In genomic region chr14:95442016-95442632, GRCh38 we compare ENCODE assay signal across 11 cellular contexts.
DNase-seq lines count a peak whose midpoint lies in the region; ATAC-seq and TF ChIP-seq lines count a peak whose summit lies in the region.
"Had no signal": no experiment of that assay in that cellular context is flagged by ENCODE, and none has a peak within 500 bp of the region (broad histone marks: within the 10 kb centered on the region; RNA-seq: fewer than 3 reads in every experiment).

No MANE protein-coding gene starts in this region.

- TF ChIP-seq CTCF in left lung (IDR thresholded peaks at IDR 0.05) (no peak), mammary epithelial cell (conservative IDR thresholded peaks at IDR 0.05 in 1 of 2, IDR thresholded peaks at IDR 0.05 in 1 of 2; ENCODE audit: extremely low read depth in 1 of 2, insufficient read depth in 1 of 2, low read depth in 1 of 2, low read length in 2 of 2) (no peak)

- dilution Hi-C loops in mammary epithelial cell (cut with HindIII; ENCODE audit: low sequenced_read_pairs) = no loop called here

- H3K79me2 ChIP-seq in mammary epithelial cell (ENCODE audit: insufficient read depth, low read length) = no peaks in the 10 kb centered on the region

- peaks cover 4 to 16% (median 15%) of the 10 kb centered on the region in 3 donors for H3K4me1 Mint-ChIP-seq in IgD-negative memory B cell

- no peaks in the 10 kb centered on the region for H3K36me3 Mint-ChIP-seq in IgD-negative memory B cell

- H3K4me3 Mint-ChIP-seq in IgD-negative memory B cell = peak overlapping the region in 1 of 4 donors; percentile 4

- BruUV-seq in mammary epithelial cell (replicated peaks; lab: Mats Ljungman, UMichigan) = no TSS peak

- peaks cover 43 to 85% (median 69%) of the 10 kb centered on the region in 11 experiments for H3K36me3 ChIP-seq in BLaER1 treated with 17β-estradiol and CSF1 and Interleukin-3, amounts not matched to agents 10 nM and 100 nM
- H3K36me3 ChIP-seq in left lung (peaks cover 0 to 92% of the 10 kb centered on the region in 2 donors), mammary epithelial cell (ENCODE audit: insufficient read depth, low read length) (no peaks in the 10 kb centered on the region)
- H3K36me3 ChIP-seq: prostate gland, transverse colon had no signal

- peak overlapping the region in 3 of 10 experiments; percentile 0 to 12 (median 4); a peak in 3 of 20 replicates for H3K4me3 ChIP-seq in BLaER1 treated with 17β-estradiol and CSF1 and Interleukin-3, amounts not matched to agents 10 nM and 100 nM
- no peak overlapping the region for H3K4me3 ChIP-seq in left lung
- no peak overlapping the region for H3K4me3 ChIP-seq in mammary epithelial cell (replicated peaks in 1 of 3; ENCODE audit: insufficient read depth in 1 of 3, low read depth in 2 of 3, low read length in 3 of 3)
- H3K4me3 ChIP-seq: prostate gland, SK-N-MC, transverse colon had no signal

- H2AFZ ChIP-seq in mammary epithelial cell (ENCODE audit: low read depth, low read length) = no peak overlapping the region

- H3K4me1 ChIP-seq in BLaER1 treated with 17β-estradiol and CSF1 and Interleukin-3, amounts not matched to agents 10 nM and 100 nM = peaks cover 52 to 100% (median 97%) of the 10 kb centered on the region in 10 experiments
- peaks cover 0 to 7% of the 10 kb centered on the region in 2 donors for H3K4me1 ChIP-seq in left lung
- no peaks in the 10 kb centered on the region for H3K4me1 ChIP-seq in mammary epithelial cell (ENCODE audit: insufficient read depth, low read length)

- 30% methylated on average over 6 of the region's 6 CpGs for WGBS in mammary epithelial cell (ENCODE audit: low coverage, missing lambda C conversion rate)

- ATAC-seq in GM19395 (IDR thresholded peaks at IDR 0.05; ENCODE audit: unreplicated experiment) (peak; percentile 29), left lung (peak; percentile 44), GM21515 (IDR thresholded peaks at IDR 0.05; ENCODE audit: unreplicated experiment) (no peak), Right ventricle myocardium inferior (no peak)

- CTCF ChIA-PET in mammary epithelial cell (lab: Charles Lee; ENCODE audit: low non-redundant PET) = interaction anchor here (0.6 to 1.2 kb wide), 6 partner anchors 17 to 478 kb away, joined by 3 to 12 read pairs (median 4); partner anchors contain the start of gene GLRX5

- H3K27ac Mint-ChIP-seq in IgD-negative memory B cell = peak overlapping the region; percentile 29 to 82 (median 77)

- peak overlapping the region in 10 of 11 experiments; percentile 37 to 96 (median 84); a peak in 21 of 22 replicates for H3K4me2 ChIP-seq in BLaER1 treated with 17β-estradiol and CSF1 and Interleukin-3, amounts not matched to agents 10 nM and 100 nM
- no peak overlapping the region for H3K4me2 ChIP-seq in mammary epithelial cell (ENCODE audit: insufficient read depth, low read depth, low read length)

- intact Hi-C loops in left lung (cut with DNase I) = loop anchor here in 1 of 2 donors (10.0 kb wide), 1 partner anchor 83 kb away; no protein-coding TSS in a partner anchor
- intact Hi-C loops in mammary epithelial cell (cut with micrococcal nuclease) = loop anchor here (1.0 kb wide), 3 partner anchors 85 to 552 kb away; no protein-coding TSS in a partner anchor
- intact Hi-C loops in Right ventricle myocardium inferior (cut with DNase I) = loop anchor here (1.0 to 10.0 kb wide), 2 partner anchors 85 to 553 kb away; no protein-coding TSS in a partner anchor

- H3K27ac ChIP-seq in BLaER1 treated with 17β-estradiol and CSF1 and Interleukin-3, amounts not matched to agents 10 nM and 100 nM = peak overlapping the region in 7 of 11 experiments; percentile 4 to 88 (median 84); a peak in 12 of 22 replicates
- H3K27ac ChIP-seq in left lung (no peak overlapping the region), mammary epithelial cell (ENCODE audit: insufficient read depth, low read depth, low read length) (no peak overlapping the region)
- H3K27ac ChIP-seq: prostate gland, SK-N-MC, transverse colon had no signal

- H3K27me3 Mint-ChIP-seq in IgD-negative memory B cell = no peaks in the 10 kb centered on the region

- H3K27me3 ChIP-seq in BLaER1 treated with 17β-estradiol and CSF1 and Interleukin-3, amounts not matched to agents 10 nM and 100 nM = no peaks in the 10 kb centered on the region
- H3K27me3 ChIP-seq in left lung (no peaks in the 10 kb centered on the region), mammary epithelial cell (ENCODE audit: insufficient read depth, low read length) (no peaks in the 10 kb centered on the region)
- H3K27me3 ChIP-seq: transverse colon had no signal

- DNase-seq in left lung (no peak), mammary epithelial cell (no peak), Right ventricle myocardium inferior (ENCODE audit: missing footprints) (no peak), HPDE6-E6E7 (ENCODE audit: extremely low spot score) (no peak)

- H3K9me3 ChIP-seq in BLaER1 treated with 17β-estradiol and CSF1 and Interleukin-3, amounts not matched to agents 10 nM and 100 nM (replicated peaks in 1 of 11) = no peaks in the 10 kb centered on the region; a peak in 1 of 22 replicates
- H3K9me3 ChIP-seq in left lung = no peaks in the 10 kb centered on the region
- no peaks in the 10 kb centered on the region for H3K9me3 ChIP-seq in mammary epithelial cell (replicated peaks; ENCODE audit: insufficient read depth, low read length)
- H3K9me3 ChIP-seq: prostate gland, transverse colon had no signal

- peaks cover 0 to 37% (median 11%) of the 10 kb centered on the region in 11 experiments; a peak in 10 of 22 replicates for H4K20me1 ChIP-seq in BLaER1 treated with 17β-estradiol and CSF1 and Interleukin-3, amounts not matched to agents 10 nM and 100 nM
- no peaks in the 10 kb centered on the region for H4K20me1 ChIP-seq in mammary epithelial cell (ENCODE audit: insufficient read depth, low read length)

- peak overlapping the region in 8 of 11 experiments; percentile 19 to 80 (median 69); a peak in 16 of 22 replicates for H3K9ac ChIP-seq in BLaER1 treated with 17β-estradiol and CSF1 and Interleukin-3, amounts not matched to agents 10 nM and 100 nM
- no peak overlapping the region for H3K9ac ChIP-seq in mammary epithelial cell (ENCODE audit: insufficient read depth, low read length)

- in situ Hi-C loops in mammary epithelial cell (cut with MboI; ENCODE audit: low sequenced_read_pairs in 2 of 2) = loop anchor here (5.0 to 25.0 kb wide), 3 partner anchors 90 to 755 kb away; no protein-coding TSS in a partner anchor

- no peaks in the 10 kb centered on the region for H3K9me3 Mint-ChIP-seq in IgD-negative memory B cell

Comparison
In these comparisons a context has a peak if more than half of its experiments do, and no peak if none do; other contexts are left out.
1. H3K27ac ChIP-seq: peak in BLaER1 treated with 17β-estradiol and CSF1 and Interleukin-3, amounts not matched to agents 10 nM and 100 nM (7 of 11); none in left lung (0 of 2) and mammary epithelial cell (single experiment).
2. ATAC-seq: peak in GM19395 (single experiment) and left lung (single experiment); none in GM21515 (single experiment) and Right ventricle myocardium inferior (single experiment).